In the genomic region with DNA sequence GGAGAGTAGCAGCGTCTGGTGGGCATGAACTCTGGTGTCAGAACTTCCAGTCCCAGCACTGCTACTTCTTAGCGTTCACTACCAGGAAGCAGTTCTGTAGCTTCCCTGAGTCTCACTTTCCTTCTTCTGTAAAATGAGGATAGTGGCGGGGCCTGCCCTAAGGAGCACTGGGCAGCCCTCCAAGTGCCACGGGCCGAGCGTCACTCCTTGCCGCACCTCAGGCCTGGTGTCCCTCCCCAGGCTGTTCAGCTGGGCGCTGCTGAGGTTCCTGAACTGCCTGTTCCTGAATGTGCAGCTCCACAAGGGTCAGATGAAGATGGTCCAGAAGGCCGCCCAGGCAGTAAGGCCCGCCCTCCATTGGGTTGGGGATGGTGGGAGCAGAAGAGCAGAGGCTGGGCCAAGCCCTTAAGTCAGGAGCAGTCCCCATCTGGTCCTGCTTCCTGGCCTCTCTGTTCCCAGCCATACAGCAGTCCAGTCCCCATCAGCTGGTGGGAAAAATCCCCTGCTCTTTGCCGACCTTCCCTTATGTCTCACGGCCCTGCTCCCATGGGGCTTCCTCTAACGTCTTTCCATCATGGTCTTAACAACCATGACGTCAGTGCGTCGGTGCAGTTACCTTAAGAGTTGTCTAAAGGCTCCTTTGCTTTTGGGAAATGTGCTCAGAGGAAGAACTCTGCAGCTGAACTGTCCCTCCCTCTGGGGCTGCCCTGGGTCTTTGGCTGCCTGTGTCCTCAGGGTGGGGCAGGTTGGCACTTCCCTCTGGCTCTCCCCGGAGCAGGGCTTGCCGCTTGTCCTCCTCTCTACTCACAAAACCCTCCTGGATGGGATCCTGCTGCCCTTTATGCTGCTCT, we compare ENCODE assay signal across 7 cellular contexts.
DNase-seq lines count a peak whose midpoint lies in the region; ATAC-seq, FAIRE-seq and TF ChIP-seq lines count a peak whose summit lies in the region.
"Not testable (repeated sequence)": the region's sequence is repeated elsewhere in the genome, so short reads cannot be mapped to it uniquely, and the experiment has no call there.

No MANE protein-coding gene starts in this region.

- ATAC-seq in Right ventricle myocardium superior (ENCODE audit: poor library complexity), result peak; percentile 45
- peak; percentile 74 for ATAC-seq in left ventricle myocardium superior
- peak; percentile 73 for ATAC-seq in left lung
- ATAC-seq in psoas muscle, result peak; percentile 14 to 60 (median 28)

- TF ChIP-seq POLR2A in GM12891 (IDR thresholded peaks at IDR 0.05; ENCODE audit: low read depth, low read length), result not testable (repeated sequence)

- not testable (repeated sequence) for H3K27me3 ChIP-seq in bronchial epithelial cell (ENCODE audit: control insufficient read depth, insufficient read depth, low read length); left lung; psoas muscle (ENCODE audit: insufficient read depth in 3 of 3, low read length in 2 of 3)

- not testable (repeated sequence) for H3K4me1 ChIP-seq in left lung, psoas muscle

- no CpG with 5 or more reads among the region's 18 CpGs for WGBS in psoas muscle, 3 donors

- intact Hi-C loops in Right ventricle myocardium superior (cut with DNase I); left ventricle myocardium superior (cut with micrococcal nuclease); left lung (cut with DNase I); psoas muscle (cut with DNase I): not testable (repeated sequence)

- TF ChIP-seq CTCF in bronchial epithelial cell (IDR thresholded peaks at IDR 0.05; ENCODE audit: insufficient read depth, low read length, severe bottlenecking); left lung (IDR thresholded peaks at IDR 0.05); psoas muscle (IDR thresholded peaks at IDR 0.05): not testable (repeated sequence)

- not testable (repeated sequence) for H3K4me3 ChIP-seq in bronchial epithelial cell (ENCODE audit: low read depth, low read length); left lung; psoas muscle

- H3K27ac ChIP-seq in left lung, psoas muscle: not testable (repeated sequence)

- H3K36me3 ChIP-seq in bronchial epithelial cell (ENCODE audit: control insufficient read depth, insufficient read depth, low read length); left lung; psoas muscle (ENCODE audit: insufficient read depth in 1 of 2, low read depth in 1 of 2): not testable (repeated sequence)

- peak; percentile 28 for FAIRE-seq in GM12891 (lab: Jason Lieb, UNC)
- FAIRE-seq in bronchial epithelial cell (lab: Jason Lieb, UNC), result peak; percentile 98
- FAIRE-seq in urothelium cell line (lab: Jason Lieb, UNC), result peak; percentile 82

- DNase-seq in GM12891 (ENCODE audit: insufficient read length, low spot score); bronchial epithelial cell (ENCODE audit: low read depth); Right ventricle myocardium superior; left ventricle myocardium superior; left lung; psoas muscle; urothelium cell line (ENCODE audit: low spot score): not testable (repeated sequence)

- H3K9me3 ChIP-seq in left lung, psoas muscle: not testable (repeated sequence)
